In the genomic region with DNA sequence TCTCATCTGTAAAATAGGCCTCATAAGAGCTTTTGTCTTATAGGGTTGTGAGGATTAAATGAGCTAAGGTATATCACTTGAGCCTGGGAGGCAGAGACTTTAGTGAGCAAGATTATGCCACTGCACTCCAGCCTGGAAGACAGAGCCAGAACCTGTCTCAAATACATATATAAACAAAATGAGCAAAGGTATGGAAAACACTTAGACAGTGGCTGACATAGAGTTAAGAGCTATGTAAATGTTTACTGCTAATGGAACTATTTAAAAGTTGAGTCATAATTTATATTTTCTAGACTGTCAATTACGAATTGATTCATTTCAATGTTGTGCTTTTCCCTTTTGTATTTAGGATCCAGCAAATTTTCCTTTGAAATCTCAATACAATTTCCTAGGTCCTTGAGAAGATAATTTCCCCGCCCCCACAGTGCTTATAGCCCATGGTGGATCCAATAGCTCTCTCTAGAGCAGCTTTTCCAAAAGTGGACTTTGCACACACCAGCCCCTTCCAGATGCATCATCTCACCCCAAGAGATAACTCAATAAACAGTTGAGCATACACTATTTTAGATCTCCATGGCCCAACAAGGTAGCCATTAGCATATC, we compare ENCODE assay signal across 1 cellular context.
TF ChIP-seq lines count a peak whose summit lies in the region.

No MANE protein-coding gene starts in this region.

TF ChIP-seq in IMR-90, 13 proteins besides CTCF, POLR2A, EP300 and RAD21:
- no peak for TF ChIP-seq NFE2L2 (IDR thresholded peaks at IDR 0.05; ENCODE audit: low read depth, low read length)
- TF ChIP-seq, protein P1, sequence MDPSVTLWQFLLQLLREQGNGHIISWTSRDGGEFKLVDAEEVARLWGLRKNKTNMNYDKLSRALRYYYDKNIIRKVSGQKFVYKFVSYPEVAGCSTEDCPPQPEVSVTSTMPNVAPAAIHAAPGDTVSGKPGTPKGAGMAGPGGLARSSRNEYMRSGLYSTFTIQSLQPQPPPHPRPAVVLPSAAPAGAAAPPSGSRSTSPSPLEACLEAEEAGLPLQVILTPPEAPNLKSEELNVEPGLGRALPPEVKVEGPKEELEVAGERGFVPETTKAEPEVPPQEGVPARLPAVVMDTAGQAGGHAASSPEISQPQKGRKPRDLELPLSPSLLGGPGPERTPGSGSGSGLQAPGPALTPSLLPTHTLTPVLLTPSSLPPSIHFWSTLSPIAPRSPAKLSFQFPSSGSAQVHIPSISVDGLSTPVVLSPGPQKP (IDR thresholded peaks at IDR 0.05; ENCODE audit: borderline replicate concordance, low read depth, low read length), result no peak
- TF ChIP-seq SMC3 (IDR thresholded peaks at IDR 0.05; ENCODE audit: low read depth, low read length), result no peak
- no peak for TF ChIP-seq RCOR1 (IDR thresholded peaks at IDR 0.05; ENCODE audit: insufficient replicate concordance, low read length)
- TF ChIP-seq MXI1 (IDR thresholded peaks at IDR 0.05; ENCODE audit: borderline replicate concordance, low read depth, low read length), result no peak
- no peak for TF ChIP-seq USF2 (IDR thresholded peaks at IDR 0.05; ENCODE audit: low read depth, low read length)
- no peak for TF ChIP-seq MAFK (IDR thresholded peaks at IDR 0.05; ENCODE audit: low read depth, low read length)
- no peak for TF ChIP-seq RFX5 (IDR thresholded peaks at IDR 0.05; ENCODE audit: low read depth, low read length)
- TF ChIP-seq FOS (IDR thresholded peaks at IDR 0.05; ENCODE audit: low read depth, low read length), result no peak
TF ChIP-seq in IMR-90: peak in this region for 0.
